In the genomic region with DNA sequence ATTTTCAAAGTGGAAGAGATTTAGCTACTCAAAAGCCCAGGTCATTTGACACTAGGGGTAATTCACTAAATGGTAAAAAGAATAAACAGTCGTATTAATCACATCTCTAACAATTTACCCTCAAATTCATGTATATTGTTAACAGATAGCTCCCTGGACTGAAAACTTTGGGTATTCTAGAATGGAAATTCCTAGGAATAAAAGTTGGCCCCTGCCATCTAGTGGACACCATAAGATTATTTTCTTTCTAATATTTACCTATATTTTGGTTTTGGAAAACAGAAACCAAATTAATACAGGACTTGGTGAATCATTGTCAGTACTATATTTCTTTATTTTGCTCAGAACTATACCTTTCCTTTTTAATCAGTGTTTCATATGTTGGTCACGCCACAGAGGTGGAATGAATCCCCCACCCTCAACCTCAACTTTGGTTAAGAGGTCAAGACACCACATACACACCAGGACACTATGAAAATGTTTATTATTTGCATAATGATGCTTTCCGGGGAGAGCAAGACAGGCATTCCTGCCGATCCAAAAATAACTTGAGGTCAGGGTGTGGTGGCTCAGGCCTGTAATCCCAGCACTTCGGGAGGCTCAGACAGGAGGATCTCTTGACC, we compare ENCODE assay signal across 11 cellular contexts.
DNase-seq lines count a peak whose midpoint lies in the region; ATAC-seq and TF ChIP-seq lines count a peak whose summit lies in the region.
"Had no signal": no experiment of that assay in that cellular context is flagged by ENCODE, and none has a peak within 500 bp of the region (broad histone marks: within the 10 kb centered on the region; RNA-seq: fewer than 3 reads in every experiment).

No MANE protein-coding gene starts in this region.

- H3K4me3 ChIP-seq in AG10803 (ENCODE audit: low read length) (no peak overlapping the region), liver (ENCODE audit: low read depth in 1 of 3, low read length in 3 of 3) (no peak overlapping the region)

- peak overlapping the region in 1 of 2 donors; percentile 42 for H3K27ac ChIP-seq in liver (ENCODE audit: low read depth in 1 of 2, low read length in 2 of 2)

- 27% methylated on average over 5 of the region's 5 CpGs for WGBS in liver

- H3K9ac ChIP-seq in liver (ENCODE audit: low read depth in 1 of 2, low read length in 2 of 2) = peak overlapping the region in 1 of 2 donors; percentile 22

- ATAC-seq in HG02759 (IDR thresholded peaks at IDR 0.05; ENCODE audit: unreplicated experiment) = no peak
- ATAC-seq: T-cell had no signal

- TF ChIP-seq CTCF in AG10803 (conservative IDR thresholded peaks at IDR 0.05; ENCODE audit: low read length) (peak; percentile 38), liver (IDR thresholded peaks at IDR 0.05; ENCODE audit: low read depth, low read length, missing input control) (peak; percentile 24)

- H3K27me3 ChIP-seq in liver (ENCODE audit: control insufficient read depth in 4 of 4, insufficient read depth in 4 of 4, low read length in 3 of 4) = no peaks in the 10 kb centered on the region

- DNase-seq in AG10803 (ENCODE audit: low read depth) (peak; percentile 5), HS-27A (ENCODE audit: low read depth) (peak; percentile 14), amniotic epithelial cell (ENCODE audit: low read depth) (peak; percentile 9), foreskin melanocyte (no peak)
- DNase-seq in activated CD4-positive, alpha-beta T cell treated with anti-CD3 and anti-CD28 coated beads for 48 hours = no peak
- DNase-seq in effector CD4-positive, alpha-beta T cell = no peak
- DNase-seq: immature natural killer cell; stimulated activated CD4-positive, alpha-beta T cell treated with anti-CD3 and anti-CD28 coated beads, Interleukin-2, amount 100 ng/mL, for 24 hours; T-cell had no signal

- peaks cover 0 to 2% (median 0%) of the 10 kb centered on the region in 4 donors for H3K4me1 ChIP-seq in liver (ENCODE audit: control insufficient read depth in 4 of 4, insufficient read depth in 4 of 4, low read length in 3 of 4)

- H3K9me3 ChIP-seq in liver (ENCODE audit: control insufficient read depth in 4 of 4, low read length in 3 of 4) = no peaks in the 10 kb centered on the region

- H3K36me3 ChIP-seq in liver (ENCODE audit: control insufficient read depth in 4 of 4, insufficient read depth in 3 of 4, low read depth in 1 of 4, low read length in 3 of 4) = no peaks in the 10 kb centered on the region

- peak; percentile 68 to 73 for TF ChIP-seq RAD21 in liver (IDR thresholded peaks at IDR 0.05)

TF ChIP-seq in liver, 16 proteins besides CTCF, POLR2A, EP300 and RAD21:
- TF ChIP-seq RXRA (IDR thresholded peaks at IDR 0.05) (no peak), TAF1 (conservative IDR thresholded peaks at IDR 0.05) (no peak), NR2F2 (IDR thresholded peaks at IDR 0.05) (no peak), EGR1 (IDR thresholded peaks at IDR 0.05; ENCODE audit: low read depth in 2 of 2) (no peak), HNF4A (conservative IDR thresholded peaks at IDR 0.05) (no peak), GABPA (IDR thresholded peaks at IDR 0.05 in 1 of 2, conservative IDR thresholded peaks at IDR 0.05 in 1 of 2) (no peak), FOXA2 (IDR thresholded peaks at IDR 0.05) (no peak), SP1 (IDR thresholded peaks at IDR 0.05) (no peak), YY1 (IDR thresholded peaks at IDR 0.05) (no peak), FOXA1 (IDR thresholded peaks at IDR 0.05) (no peak), JUND (IDR thresholded peaks at IDR 0.05) (no peak)
- TF ChIP-seq, protein P1, sequence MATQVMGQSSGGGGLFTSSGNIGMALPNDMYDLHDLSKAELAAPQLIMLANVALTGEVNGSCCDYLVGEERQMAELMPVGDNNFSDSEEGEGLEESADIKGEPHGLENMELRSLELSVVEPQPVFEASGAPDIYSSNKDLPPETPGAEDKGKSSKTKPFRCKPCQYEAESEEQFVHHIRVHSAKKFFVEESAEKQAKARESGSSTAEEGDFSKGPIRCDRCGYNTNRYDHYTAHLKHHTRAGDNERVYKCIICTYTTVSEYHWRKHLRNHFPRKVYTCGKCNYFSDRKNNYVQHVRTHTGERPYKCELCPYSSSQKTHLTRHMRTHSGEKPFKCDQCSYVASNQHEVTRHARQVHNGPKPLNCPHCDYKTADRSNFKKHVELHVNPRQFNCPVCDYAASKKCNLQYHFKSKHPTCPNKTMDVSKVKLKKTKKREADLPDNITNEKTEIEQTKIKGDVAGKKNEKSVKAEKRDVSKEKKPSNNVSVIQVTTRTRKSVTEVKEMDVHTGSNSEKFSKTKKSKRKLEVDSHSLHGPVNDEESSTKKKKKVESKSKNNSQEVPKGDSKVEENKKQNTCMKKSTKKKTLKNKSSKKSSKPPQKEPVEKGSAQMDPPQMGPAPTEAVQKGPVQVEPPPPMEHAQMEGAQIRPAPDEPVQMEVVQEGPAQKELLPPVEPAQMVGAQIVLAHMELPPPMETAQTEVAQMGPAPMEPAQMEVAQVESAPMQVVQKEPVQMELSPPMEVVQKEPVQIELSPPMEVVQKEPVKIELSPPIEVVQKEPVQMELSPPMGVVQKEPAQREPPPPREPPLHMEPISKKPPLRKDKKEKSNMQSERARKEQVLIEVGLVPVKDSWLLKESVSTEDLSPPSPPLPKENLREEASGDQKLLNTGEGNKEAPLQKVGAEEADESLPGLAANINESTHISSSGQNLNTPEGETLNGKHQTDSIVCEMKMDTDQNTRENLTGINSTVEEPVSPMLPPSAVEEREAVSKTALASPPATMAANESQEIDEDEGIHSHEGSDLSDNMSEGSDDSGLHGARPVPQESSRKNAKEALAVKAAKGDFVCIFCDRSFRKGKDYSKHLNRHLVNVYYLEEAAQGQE (IDR thresholded peaks at IDR 0.05) = no peak
- TF ChIP-seq, protein P2, sequence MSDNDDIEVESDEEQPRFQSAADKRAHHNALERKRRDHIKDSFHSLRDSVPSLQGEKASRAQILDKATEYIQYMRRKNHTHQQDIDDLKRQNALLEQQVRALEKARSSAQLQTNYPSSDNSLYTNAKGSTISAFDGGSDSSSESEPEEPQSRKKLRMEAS (IDR thresholded peaks at IDR 0.05) = no peak
- TF ChIP-seq, protein P3, sequence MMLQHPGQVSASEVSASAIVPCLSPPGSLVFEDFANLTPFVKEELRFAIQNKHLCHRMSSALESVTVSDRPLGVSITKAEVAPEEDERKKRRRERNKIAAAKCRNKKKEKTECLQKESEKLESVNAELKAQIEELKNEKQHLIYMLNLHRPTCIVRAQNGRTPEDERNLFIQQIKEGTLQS (IDR thresholded peaks at IDR 0.05) = no peak
- TF ChIP-seq, protein P4, sequence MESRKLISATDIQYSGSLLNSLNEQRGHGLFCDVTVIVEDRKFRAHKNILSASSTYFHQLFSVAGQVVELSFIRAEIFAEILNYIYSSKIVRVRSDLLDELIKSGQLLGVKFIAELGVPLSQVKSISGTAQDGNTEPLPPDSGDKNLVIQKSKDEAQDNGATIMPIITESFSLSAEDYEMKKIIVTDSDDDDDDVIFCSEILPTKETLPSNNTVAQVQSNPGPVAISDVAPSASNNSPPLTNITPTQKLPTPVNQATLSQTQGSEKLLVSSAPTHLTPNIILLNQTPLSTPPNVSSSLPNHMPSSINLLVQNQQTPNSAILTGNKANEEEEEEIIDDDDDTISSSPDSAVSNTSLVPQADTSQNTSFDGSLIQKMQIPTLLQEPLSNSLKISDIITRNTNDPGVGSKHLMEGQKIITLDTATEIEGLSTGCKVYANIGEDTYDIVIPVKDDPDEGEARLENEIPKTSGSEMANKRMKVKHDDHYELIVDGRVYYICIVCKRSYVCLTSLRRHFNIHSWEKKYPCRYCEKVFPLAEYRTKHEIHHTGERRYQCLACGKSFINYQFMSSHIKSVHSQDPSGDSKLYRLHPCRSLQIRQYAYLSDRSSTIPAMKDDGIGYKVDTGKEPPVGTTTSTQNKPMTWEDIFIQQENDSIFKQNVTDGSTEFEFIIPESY (IDR thresholded peaks at IDR 0.05) = no peak

Comparison
In these comparisons a context has a peak if more than half of its experiments do, and no peak if none do; other contexts are left out.
1. DNase-seq: peak in AG10803 (single experiment), HS-27A (single experiment) and amniotic epithelial cell (single experiment); none in activated CD4-positive, alpha-beta T cell treated with anti-CD3 and anti-CD28 coated beads for 48 hours (single experiment), foreskin melanocyte (single experiment) and effector CD4-positive, alpha-beta T cell (single experiment).